Comparison of ENCODE assay signal across 8 cellular contexts in genomic region chr13:33016414-33017409, GRCh38. TPM values are rescaled to one million over a fixed set of nuclear protein-coding genes. Genes with fewer than 3 reads are reported as not detected.
A peak's percentile ranks its signal among the peaks of the same experiment; 100 is the strongest.
DNase-seq lines count a peak whose midpoint lies in the region; ATAC-seq and TF ChIP-seq lines count a peak whose summit lies in the region.

KL (plus strand) TSS chr13:33016423; CDS start chr13:33016441, 18 bp downstream.

- no peaks in the 10 kb centered on the region for H3K79me2 ChIP-seq in SK-N-SH (ENCODE audit: insufficient read depth)

- no peak for TF ChIP-seq RAD21 in SK-N-SH (IDR thresholded peaks at IDR 0.05; ENCODE audit: low read length)

- no peak for ATAC-seq in SK-N-SH treated with all-trans-retinoic acid at 6 μM for 48 hours
- peak; percentile 27 for ATAC-seq in HG02981 (IDR thresholded peaks at IDR 0.05; ENCODE audit: unreplicated experiment)
- peak; percentile 69 for ATAC-seq in left ventricle myocardium superior
- ATAC-seq in psoas muscle: peak; percentile 43 to 67 (median 54)

- no peak within 1 kb of the TSS for H2AFZ ChIP-seq in SK-N-SH (ENCODE audit: low read depth)

- H3K9ac ChIP-seq in SK-N-SH: no peak within 1 kb of the TSS

- H3K4me3 ChIP-seq in SK-N-SH (ENCODE audit: low read depth in 2 of 2, low read length in 1 of 2) (peak within 1 kb of the TSS in 1 of 2 experiments; percentile 32; a peak in 2 of 4 replicates), psoas muscle (peak within 1 kb of the TSS; percentile 67)

- H3K27me3 ChIP-seq in SK-N-SH (ENCODE audit: insufficient read depth): peaks cover 12% of the 10 kb centered on the region; the same call in 1 of the 2 replicates
- H3K27me3 ChIP-seq in psoas muscle (ENCODE audit: insufficient read depth in 3 of 3, low read length in 2 of 3): peaks cover 0 to 60% (median 1%) of the 10 kb centered on the region in 3 donors

- CTCF ChIA-PET in SK-N-SH (lab: Yijun Ruan, JAX): interaction anchor here (1.2 kb wide), 1 partner anchor 377 kb away, joined by 3 read pairs; no protein-coding TSS in a partner anchor

- peaks cover 59% of the 10 kb centered on the region for H3K27me3 Mint-ChIP-seq in activated T-helper 1 cell treated with anti-CD3 and anti-CD28 coated beads, Interleukin-12 subunit alpha, Interleukin-12 subunit beta, Interleukin-2, Interleukin-4 antibody, amounts not matched to agents 30 ng/mL and 10 ng/mL and 1 ng/mL, durations not matched to agents 14 hours and 24 hours and 36 hours (ENCODE audit: insufficient read depth)

- H3K27ac Mint-ChIP-seq in activated T-helper 1 cell treated with anti-CD3 and anti-CD28 coated beads, Interleukin-12 subunit alpha, Interleukin-12 subunit beta, Interleukin-2, Interleukin-4 antibody, amounts not matched to agents 30 ng/mL and 10 ng/mL and 1 ng/mL, durations not matched to agents 14 hours and 24 hours and 36 hours: peak within 1 kb of the TSS; percentile 62

- peaks cover 21% of the 10 kb centered on the region for H3K4me1 Mint-ChIP-seq in activated T-helper 1 cell treated with anti-CD3 and anti-CD28 coated beads, Interleukin-12 subunit alpha, Interleukin-12 subunit beta, Interleukin-2, Interleukin-4 antibody, amounts not matched to agents 30 ng/mL and 10 ng/mL and 1 ng/mL, durations not matched to agents 14 hours and 24 hours and 36 hours (ENCODE audit: low read depth)

- H3K9me3 Mint-ChIP-seq in activated T-helper 1 cell treated with anti-CD3 and anti-CD28 coated beads, Interleukin-12 subunit alpha, Interleukin-12 subunit beta, Interleukin-2, Interleukin-4 antibody, amounts not matched to agents 30 ng/mL and 10 ng/mL and 1 ng/mL, durations not matched to agents 14 hours and 24 hours and 36 hours: no peaks in the 10 kb centered on the region

- TF ChIP-seq CTCF in SK-N-SH (IDR thresholded peaks at IDR 0.05) (no peak), psoas muscle (IDR thresholded peaks at IDR 0.05) (no peak)

- H3K27ac ChIP-seq in SK-N-SH (ENCODE audit: low read depth in 2 of 2, low read length in 1 of 2): no peak within 1 kb of the TSS
- H3K27ac ChIP-seq in psoas muscle: peak within 1 kb of the TSS; percentile 72

- no peaks in the 10 kb centered on the region for H4K20me1 ChIP-seq in SK-N-SH (ENCODE audit: insufficient read depth)

- POLR2A ChIA-PET in SK-N-SH (lab: Yijun Ruan, JAX): no interaction called here

- no peak within 1 kb of the TSS for H3K4me2 ChIP-seq in SK-N-SH

- DNase-seq in SK-N-SH (peak; percentile 79), left ventricle myocardium superior (peak; percentile 65), psoas muscle (peak; percentile 37 to 67), amniotic stem cell (lab: John Stamatoyannopoulos, UW) (no peak), NCI-H2029 (lab: John Stamatoyannopoulos, UW) (no peak)
- no peak for DNase-seq in activated T-helper 1 cell treated with anti-CD3 and anti-CD28 coated beads, Interleukin-12 subunit alpha, Interleukin-12 subunit beta, Interleukin-2, Interleukin-4 antibody, amounts not matched to agents 30 ng/mL and 10 ng/mL and 1 ng/mL, durations not matched to agents 14 hours and 24 hours and 36 hours (ENCODE audit: low spot score)

- H3K36me3 ChIP-seq in SK-N-SH (replicated peaks in 1 of 2; ENCODE audit: control insufficient read depth in 1 of 2, insufficient read depth in 2 of 2, low read length in 1 of 2): no peaks in the 10 kb centered on the region
- no peaks in the 10 kb centered on the region for H3K36me3 ChIP-seq in psoas muscle (ENCODE audit: insufficient read depth in 1 of 2, low read depth in 1 of 2)

- H3K36me3 Mint-ChIP-seq in activated T-helper 1 cell treated with anti-CD3 and anti-CD28 coated beads, Interleukin-12 subunit alpha, Interleukin-12 subunit beta, Interleukin-2, Interleukin-4 antibody, amounts not matched to agents 30 ng/mL and 10 ng/mL and 1 ng/mL, durations not matched to agents 14 hours and 24 hours and 36 hours (ENCODE audit: low read depth): peaks cover 2% of the 10 kb centered on the region

- peaks cover 0 to 2% of the 10 kb centered on the region in 2 experiments; a peak in 2 of 4 replicates for H3K4me1 ChIP-seq in SK-N-SH (ENCODE audit: control insufficient read depth in 1 of 2, insufficient read depth in 2 of 2, low read depth in 1 of 2, low read length in 1 of 2)
- peaks cover 3% of the 10 kb centered on the region for H3K4me1 ChIP-seq in psoas muscle

- WGBS in SK-N-SH (ENCODE audit: low lambda C conversion rate): 90% methylated on average over 29 of the region's 109 CpGs
- 5 to 9% (median 8%) methylated on average over 64 to 109 of the region's 109 CpGs for WGBS in psoas muscle, 3 donors

- peak within 1 kb of the TSS; percentile 78 for H3K4me3 Mint-ChIP-seq in activated T-helper 1 cell treated with anti-CD3 and anti-CD28 coated beads, Interleukin-12 subunit alpha, Interleukin-12 subunit beta, Interleukin-2, Interleukin-4 antibody, amounts not matched to agents 30 ng/mL and 10 ng/mL and 1 ng/mL, durations not matched to agents 14 hours and 24 hours and 36 hours

- intact Hi-C loops in activated T-helper 1 cell treated with anti-CD3 and anti-CD28 coated beads, Interleukin-12 subunit alpha, Interleukin-12 subunit beta, Interleukin-2, Interleukin-4 antibody, amounts not matched to agents 30 ng/mL and 10 ng/mL and 1 ng/mL, durations not matched to agents 14 hours and 24 hours and 36 hours (cut with micrococcal nuclease): loop anchor here (1.0 to 10.0 kb wide), 10 partner anchors 16 to 526 kb away; partner anchors contain the start of gene PDS5B
- intact Hi-C loops in left ventricle myocardium superior (cut with micrococcal nuclease) (no loop called here), psoas muscle (cut with DNase I) (no loop called here)

- no peaks in the 10 kb centered on the region for H3F3A ChIP-seq in SK-N-SH (replicated peaks; ENCODE audit: insufficient read depth)

- no peaks in the 10 kb centered on the region for H3K9me3 ChIP-seq in SK-N-SH
- H3K9me3 ChIP-seq in psoas muscle: no peaks in the 10 kb centered on the region

- no peaks in the 10 kb centered on the region for H3K9me2 ChIP-seq in SK-N-SH

- TF ChIP-seq EP300 in SK-N-SH (IDR thresholded peaks at IDR 0.05; ENCODE audit: borderline replicate concordance in 1 of 2, low read depth in 1 of 2, low read length in 1 of 2): no peak

TF ChIP-seq in SK-N-SH, 30 proteins besides CTCF, POLR2A, EP300 and RAD21:
- TF ChIP-seq EZH2phosphoT487 (IDR thresholded peaks at IDR 0.05; ENCODE audit: borderline replicate concordance, low read depth) (no peak), FOXJ3 (CRISPR knock-in tag; IDR thresholded peaks at IDR 0.05) (no peak), SMC3 (IDR thresholded peaks at IDR 0.05; ENCODE audit: low read depth, low read length) (no peak)

TF ChIP-seq in SK-N-SH treated with all-trans-retinoic acid at 6 μM for 48 hours, 23 proteins besides CTCF, POLR2A, EP300 and RAD21 (continues in another document):
- TF ChIP-seq, protein P1, sequence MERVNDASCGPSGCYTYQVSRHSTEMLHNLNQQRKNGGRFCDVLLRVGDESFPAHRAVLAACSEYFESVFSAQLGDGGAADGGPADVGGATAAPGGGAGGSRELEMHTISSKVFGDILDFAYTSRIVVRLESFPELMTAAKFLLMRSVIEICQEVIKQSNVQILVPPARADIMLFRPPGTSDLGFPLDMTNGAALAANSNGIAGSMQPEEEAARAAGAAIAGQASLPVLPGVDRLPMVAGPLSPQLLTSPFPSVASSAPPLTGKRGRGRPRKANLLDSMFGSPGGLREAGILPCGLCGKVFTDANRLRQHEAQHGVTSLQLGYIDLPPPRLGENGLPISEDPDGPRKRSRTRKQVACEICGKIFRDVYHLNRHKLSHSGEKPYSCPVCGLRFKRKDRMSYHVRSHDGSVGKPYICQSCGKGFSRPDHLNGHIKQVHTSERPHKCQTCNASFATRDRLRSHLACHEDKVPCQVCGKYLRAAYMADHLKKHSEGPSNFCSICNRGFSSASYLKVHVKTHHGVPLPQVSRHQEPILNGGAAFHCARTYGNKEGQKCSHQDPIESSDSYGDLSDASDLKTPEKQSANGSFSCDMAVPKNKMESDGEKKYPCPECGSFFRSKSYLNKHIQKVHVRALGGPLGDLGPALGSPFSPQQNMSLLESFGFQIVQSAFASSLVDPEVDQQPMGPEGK (CRISPR knock-in tag; IDR thresholded peaks at IDR 0.05; ENCODE audit: borderline replicate concordance): no peak
- TF ChIP-seq ZC3H10 (CRISPR knock-in tag; IDR thresholded peaks at IDR 0.05) (no peak), ZNF8 (CRISPR knock-in tag; IDR thresholded peaks at IDR 0.05) (no peak), BACH2 (CRISPR knock-in tag; IDR thresholded peaks at IDR 0.05; ENCODE audit: borderline replicate concordance) (no peak), ARNTL (CRISPR knock-in tag; IDR thresholded peaks at IDR 0.05; ENCODE audit: borderline replicate concordance, low read depth) (no peak)
- TF ChIP-seq, protein P2, sequence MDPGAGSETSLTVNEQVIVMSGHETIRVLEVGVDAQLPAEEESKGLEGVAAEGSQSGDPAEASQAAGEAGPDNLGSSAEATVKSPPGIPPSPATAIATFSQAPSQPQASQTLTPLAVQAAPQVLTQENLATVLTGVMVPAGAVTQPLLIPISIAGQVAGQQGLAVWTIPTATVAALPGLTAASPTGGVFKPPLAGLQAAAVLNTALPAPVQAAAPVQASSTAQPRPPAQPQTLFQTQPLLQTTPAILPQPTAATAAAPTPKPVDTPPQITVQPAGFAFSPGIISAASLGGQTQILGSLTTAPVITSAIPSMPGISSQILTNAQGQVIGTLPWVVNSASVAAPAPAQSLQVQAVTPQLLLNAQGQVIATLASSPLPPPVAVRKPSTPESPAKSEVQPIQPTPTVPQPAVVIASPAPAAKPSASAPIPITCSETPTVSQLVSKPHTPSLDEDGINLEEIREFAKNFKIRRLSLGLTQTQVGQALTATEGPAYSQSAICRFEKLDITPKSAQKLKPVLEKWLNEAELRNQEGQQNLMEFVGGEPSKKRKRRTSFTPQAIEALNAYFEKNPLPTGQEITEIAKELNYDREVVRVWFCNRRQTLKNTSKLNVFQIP (CRISPR knock-in tag; IDR thresholded peaks at IDR 0.05; ENCODE audit: borderline replicate concordance, low read depth): no peak

RNA-seq across cellular contexts. Expression of gene KL, which starts in this region (rescaled TPM):
- polyA plus RNA-seq in SK-N-SH (2012; rRNA removed) (0.02 TPM in 2 replicates), psoas muscle (under 1 TPM; 0.52 to 0.59 (median 0.52) TPM)
- polyA plus RNA-seq in SK-N-SH (2012; cell fraction: cytosol; rRNA removed): under 0.01 TPM in 1 of 2 replicates, not detected in the other
- polyA plus RNA-seq in SK-N-SH (2012; cell fraction: nucleus; rRNA removed): 0.02 TPM in 1 of 2 replicates, not detected in the other
- total RNA-seq in activated T-helper 1 cell treated with anti-CD3 and anti-CD28 coated beads, Interleukin-12 subunit alpha, Interleukin-12 subunit beta, Interleukin-2, Interleukin-4 antibody, amounts not matched to agents 30 ng/mL and 10 ng/mL and 1 ng/mL, durations not matched to agents 14 hours and 24 hours and 36 hours: 0.49 and 0.54 TPM in 2 replicates
- total RNA-seq in left ventricle myocardium superior (2.1 TPM), psoas muscle (1 to 10 TPM in 3 of 4 donors, under 1 TPM in 1; 0.95 to 1.7 (median 1.3) TPM)

Comparison
In these comparisons a context has a peak if more than half of its experiments do, and no peak if none do; other contexts are left out.
1. Peak in DNase-seq in SK-N-SH; RNA of the gene not detected or under 1 TPM.
2. DNase-seq: peak in left ventricle myocardium superior (single experiment) and psoas muscle (2 of 2); none in activated T-helper 1 cell treated with anti-CD3 and anti-CD28 coated beads, Interleukin-12 subunit alpha, Interleukin-12 subunit beta, Interleukin-2, Interleukin-4 antibody, amounts not matched to agents 30 ng/mL and 10 ng/mL and 1 ng/mL, durations not matched to agents 14 hours and 24 hours and 36 hours (single experiment), amniotic stem cell (single experiment) and NCI-H2029 (single experiment).